Comparison of ENCODE assay signal across 4 cellular contexts in genomic region chr2:96064047-96064675, GRCh38. TPM values are rescaled to one million over a fixed set of nuclear protein-coding genes. Genes with fewer than 3 reads are reported as not detected.
"Had no signal": no experiment of that assay in that cellular context is flagged by ENCODE, and none has a peak within 500 bp of the region (broad histone marks: within the 10 kb centered on the region; RNA-seq: fewer than 3 reads in every experiment).

No MANE protein-coding gene starts in this region.

RNA-seq across cellular contexts. Expression of gene ADRA2B, which starts 52.2 kb away (rescaled TPM):
- total RNA-seq: astrocyte, bronchial epithelial cell, cerebellum, endothelial cell of umbilical vein had no signal
- polyA plus RNA-seq: endothelial cell of umbilical vein had no signal
